Comparison of ENCODE assay signal across 1 cellular context in the genomic region with DNA sequence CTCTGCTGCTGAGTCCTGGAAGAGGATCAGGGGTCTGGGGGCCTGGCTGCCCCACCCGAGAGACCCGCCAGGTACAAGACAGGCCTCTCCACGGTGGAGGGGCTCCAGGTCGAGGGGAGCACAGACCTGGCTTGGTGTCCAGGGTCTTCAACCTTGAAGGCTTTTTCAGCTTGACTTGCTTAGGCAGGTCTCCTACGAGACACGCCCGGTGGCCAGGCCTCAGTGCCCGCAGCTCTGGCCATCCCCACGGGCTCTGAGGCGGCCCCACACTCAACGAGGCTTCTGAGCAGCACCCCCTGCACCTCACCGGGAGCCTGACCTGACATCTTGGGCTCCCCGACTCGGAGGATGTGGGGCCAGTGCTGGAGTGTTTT.
TF ChIP-seq lines count a peak whose summit lies in the region.

No MANE protein-coding gene starts in this region.

TF ChIP-seq in H1, 55 proteins besides CTCF, POLR2A, EP300 and RAD21:
- TF ChIP-seq MAX (IDR thresholded peaks at IDR 0.05) (no peak), BRCA1 (IDR thresholded peaks at IDR 0.05; ENCODE audit: low read depth, low read length) (no peak), CHD2 (IDR thresholded peaks at IDR 0.05; ENCODE audit: low read length) (no peak), POU5F1 (IDR thresholded peaks at IDR 0.05; ENCODE audit: low read depth, low read length) (no peak), PHF8 (conservative IDR thresholded peaks at IDR 0.05; ENCODE audit: low read depth, low read length) (no peak)
- TF ChIP-seq, protein P1, sequence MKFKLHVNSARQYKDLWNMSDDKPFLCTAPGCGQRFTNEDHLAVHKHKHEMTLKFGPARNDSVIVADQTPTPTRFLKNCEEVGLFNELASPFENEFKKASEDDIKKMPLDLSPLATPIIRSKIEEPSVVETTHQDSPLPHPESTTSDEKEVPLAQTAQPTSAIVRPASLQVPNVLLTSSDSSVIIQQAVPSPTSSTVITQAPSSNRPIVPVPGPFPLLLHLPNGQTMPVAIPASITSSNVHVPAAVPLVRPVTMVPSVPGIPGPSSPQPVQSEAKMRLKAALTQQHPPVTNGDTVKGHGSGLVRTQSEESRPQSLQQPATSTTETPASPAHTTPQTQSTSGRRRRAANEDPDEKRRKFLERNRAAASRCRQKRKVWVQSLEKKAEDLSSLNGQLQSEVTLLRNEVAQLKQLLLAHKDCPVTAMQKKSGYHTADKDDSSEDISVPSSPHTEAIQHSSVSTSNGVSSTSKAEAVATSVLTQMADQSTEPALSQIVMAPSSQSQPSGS (IDR thresholded peaks at IDR 0.05; ENCODE audit: low read length), result no peak
